ENCODE assay signal across 37 cellular contexts in the genomic region with DNA sequence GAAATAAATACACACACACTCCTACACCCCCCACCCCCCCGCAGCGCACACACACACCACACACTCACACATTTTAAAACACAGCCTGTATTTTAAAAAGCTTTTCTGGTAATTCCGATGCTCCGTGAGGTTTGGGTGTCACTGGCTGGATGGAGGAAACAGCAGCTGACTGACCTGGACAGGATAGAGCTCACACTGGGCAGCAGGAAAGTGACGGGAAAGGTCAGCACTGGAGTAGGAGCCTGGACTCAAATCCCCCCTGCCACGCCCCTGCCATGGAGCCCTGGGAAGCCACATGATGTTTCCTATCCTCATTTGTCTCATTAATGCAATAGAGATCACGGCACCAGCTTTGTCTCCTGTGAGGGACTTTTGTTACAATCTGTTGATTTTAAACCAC. TPM values are rescaled to one million over a fixed set of nuclear protein-coding genes. Genes with fewer than 3 reads are reported as not detected.
"Had no signal": no experiment of that assay in that cellular context is flagged by ENCODE, and none has a peak within 500 bp of the region (broad histone marks: within the 10 kb centered on the region; RNA-seq: fewer than 3 reads in every experiment).

No MANE protein-coding gene starts in this region.

- H3K4me1 ChIP-seq: ascending aorta had no signal

- H3K27ac Mint-ChIP-seq: activated B cell treated with CpG ODN at 0.5 μM for 24 hours; activated CD4-positive, alpha-beta memory T cell treated with anti-CD3 and anti-CD28 coated beads, Interleukin-2, amount 10 ng/mL, durations not matched to agents 7 days and 5 days; activated CD4-positive, alpha-beta T cell treated with anti-CD3 and anti-CD28 coated beads, Interleukin-2, amount 10 ng/mL, durations not matched to agents 7 days and 5 days; activated CD8-positive, alpha-beta memory T cell treated with anti-CD3 and anti-CD28 coated beads, Interleukin-2, amount 10 ng/mL, durations not matched to agents 7 days and 5 days; activated CD8-positive, alpha-beta T cell treated with anti-CD3 and anti-CD28 coated beads, Interleukin-2, amount 10 ng/mL, durations not matched to agents 7 days and 5 days; activated naive CD4-positive, alpha-beta T cell treated with anti-CD3 and anti-CD28 coated beads, Interleukin-2, amount 10 ng/mL, durations not matched to agents 7 days and 5 days; activated naive CD4-positive, alpha-beta T cell treated with anti-CD3 and anti-CD28 coated beads, Interleukin-2, amount 50 U/mL, for 24 hours; activated naive CD8-positive, alpha-beta T cell; activated naive CD8-positive, alpha-beta T cell treated with anti-CD3 and anti-CD28 coated beads, Interleukin-2, amount 10 ng/mL, durations not matched to agents 7 days and 5 days; activated naive CD8-positive, alpha-beta T cell treated with anti-CD3 and anti-CD28 coated beads, Interleukin-2, amount 50 U/mL, for 24 hours; activated T-cell treated with anti-CD3 and anti-CD28 coated beads, Interleukin-2, amount 50 U/mL, for 24 hours; activated T-helper 2 cell treated with anti-CD3 and anti-CD28 coated beads, Interferon-gamma antibody, Interleukin-2, Interleukin-4, amounts not matched to agents 10 μg/mL and 5 μg/mL and 100 μg/mL, durations not matched to agents 14 hours and 24 hours and 36 hours; T-helper 1 cell treated with Interleukin-12 subunit alpha and Interleukin-12 subunit beta and Interleukin-4 antibody, amounts not matched to agents 30 μg/mL and 1 μg/mL, for 36 hours; T-helper 2 cell treated with Interferon-gamma antibody and Interleukin-4, amounts not matched to agents 5 μg/mL and 100 μg/mL, for 36 hours had no signal

- ATAC-seq: activated CD8-positive, alpha-beta memory T cell treated with anti-CD3 and anti-CD28 coated beads, Interleukin-2, amount 10 ng/mL, durations not matched to agents 7 days and 5 days; activated CD8-positive, alpha-beta T cell treated with anti-CD3 and anti-CD28 coated beads, Interleukin-2, amount 10 ng/mL, durations not matched to agents 7 days and 5 days; activated naive CD8-positive, alpha-beta T cell treated with anti-CD3 and anti-CD28 coated beads, Interleukin-2, amount 50 U/mL, for 24 hours had no signal

- H3K9me3 ChIP-seq: ascending aorta had no signal

- FAIRE-seq: bronchial epithelial cell, TTC549 had no signal

- H3K36me3 ChIP-seq: ascending aorta, cardiac muscle cell had no signal

- H3K36me3 Mint-ChIP-seq: activated CD8-positive, alpha-beta memory T cell treated with anti-CD3 and anti-CD28 coated beads, Interleukin-2, amount 10 ng/mL, durations not matched to agents 7 days and 5 days; activated naive CD4-positive, alpha-beta T cell treated with anti-CD3 and anti-CD28 coated beads, Interleukin-2, amount 10 ng/mL, durations not matched to agents 7 days and 5 days; activated naive CD4-positive, alpha-beta T cell treated with anti-CD3 and anti-CD28 coated beads, Interleukin-2, amount 50 U/mL, for 24 hours; activated naive CD8-positive, alpha-beta T cell; activated naive CD8-positive, alpha-beta T cell treated with anti-CD3 and anti-CD28 coated beads, Interleukin-2, amount 10 ng/mL, durations not matched to agents 7 days and 5 days; brain had no signal

- H3K27me3 Mint-ChIP-seq: activated CD4-positive, alpha-beta memory T cell treated with anti-CD3 and anti-CD28 coated beads, Interleukin-2, amount 10 ng/mL, durations not matched to agents 7 days and 5 days; activated CD4-positive, alpha-beta T cell treated with anti-CD3 and anti-CD28 coated beads, Interleukin-2, amount 10 ng/mL, durations not matched to agents 7 days and 5 days; activated CD8-positive, alpha-beta memory T cell treated with anti-CD3 and anti-CD28 coated beads, Interleukin-2, amount 10 ng/mL, durations not matched to agents 7 days and 5 days; brain had no signal

- H3K4me1 Mint-ChIP-seq: activated B cell treated with CpG ODN at 0.5 μM for 24 hours; activated CD4-positive, alpha-beta memory T cell treated with anti-CD3 and anti-CD28 coated beads, Interleukin-2, amount 10 ng/mL, durations not matched to agents 7 days and 5 days; activated CD4-positive, alpha-beta T cell treated with anti-CD3 and anti-CD28 coated beads, Interleukin-2, amount 10 ng/mL, durations not matched to agents 7 days and 5 days; activated CD8-positive, alpha-beta memory T cell treated with anti-CD3 and anti-CD28 coated beads, Interleukin-2, amount 10 ng/mL, durations not matched to agents 7 days and 5 days; activated naive CD4-positive, alpha-beta T cell treated with anti-CD3 and anti-CD28 coated beads, Interleukin-2, amount 10 ng/mL, durations not matched to agents 7 days and 5 days; activated naive CD4-positive, alpha-beta T cell treated with anti-CD3 and anti-CD28 coated beads, Interleukin-2, amount 50 U/mL, for 24 hours; activated naive CD8-positive, alpha-beta T cell treated with anti-CD3 and anti-CD28 coated beads, Interleukin-2, amount 10 ng/mL, durations not matched to agents 7 days and 5 days; activated naive CD8-positive, alpha-beta T cell treated with anti-CD3 and anti-CD28 coated beads, Interleukin-2, amount 50 U/mL, for 24 hours; central memory CD8-positive, alpha-beta T cell had no signal

- H3K4me3 Mint-ChIP-seq: activated B cell treated with CpG ODN at 0.5 μM for 24 hours; activated CD4-positive, alpha-beta memory T cell treated with anti-CD3 and anti-CD28 coated beads, Interleukin-2, amount 10 ng/mL, durations not matched to agents 7 days and 5 days; activated CD4-positive, alpha-beta T cell treated with anti-CD3 and anti-CD28 coated beads, Interleukin-2, amount 10 ng/mL, durations not matched to agents 7 days and 5 days; activated CD8-positive, alpha-beta memory T cell treated with anti-CD3 and anti-CD28 coated beads, Interleukin-2, amount 10 ng/mL, durations not matched to agents 7 days and 5 days; activated CD8-positive, alpha-beta T cell treated with anti-CD3 and anti-CD28 coated beads, Interleukin-2, amount 10 ng/mL, durations not matched to agents 7 days and 5 days; activated naive CD4-positive, alpha-beta T cell treated with anti-CD3 and anti-CD28 coated beads, Interleukin-2, amount 10 ng/mL, durations not matched to agents 7 days and 5 days; activated naive CD4-positive, alpha-beta T cell treated with anti-CD3 and anti-CD28 coated beads, Interleukin-2, amount 50 U/mL, for 24 hours; activated naive CD8-positive, alpha-beta T cell; activated naive CD8-positive, alpha-beta T cell treated with anti-CD3 and anti-CD28 coated beads, Interleukin-2, amount 10 ng/mL, durations not matched to agents 7 days and 5 days; activated naive CD8-positive, alpha-beta T cell treated with anti-CD3 and anti-CD28 coated beads, Interleukin-2, amount 50 U/mL, for 24 hours; activated T-cell treated with anti-CD3 and anti-CD28 coated beads, Interleukin-2, amount 50 U/mL, for 24 hours; brain; central memory CD8-positive, alpha-beta T cell; T-helper 1 cell treated with Interleukin-12 subunit alpha and Interleukin-12 subunit beta and Interleukin-4 antibody, amounts not matched to agents 30 μg/mL and 1 μg/mL, for 36 hours; T-helper 2 cell treated with Interferon-gamma antibody and Interleukin-4, amounts not matched to agents 5 μg/mL and 100 μg/mL, for 36 hours had no signal

- H3K27me3 ChIP-seq: ascending aorta, cardiac muscle cell had no signal

- H3K4me3 ChIP-seq: ascending aorta, cardiac muscle cell had no signal

- H3K9me3 Mint-ChIP-seq: activated B cell treated with CpG ODN at 0.5 μM for 24 hours; activated CD4-positive, alpha-beta memory T cell treated with anti-CD3 and anti-CD28 coated beads, Interleukin-2, amount 10 ng/mL, durations not matched to agents 7 days and 5 days; activated CD4-positive, alpha-beta T cell treated with anti-CD3 and anti-CD28 coated beads, Interleukin-2, amount 10 ng/mL, durations not matched to agents 7 days and 5 days; activated naive CD4-positive, alpha-beta T cell treated with anti-CD3 and anti-CD28 coated beads, Interleukin-2, amount 10 ng/mL, durations not matched to agents 7 days and 5 days; activated naive CD4-positive, alpha-beta T cell treated with anti-CD3 and anti-CD28 coated beads, Interleukin-2, amount 50 U/mL, for 24 hours; activated naive CD8-positive, alpha-beta T cell treated with anti-CD3 and anti-CD28 coated beads, Interleukin-2, amount 10 ng/mL, durations not matched to agents 7 days and 5 days; activated naive CD8-positive, alpha-beta T cell treated with anti-CD3 and anti-CD28 coated beads, Interleukin-2, amount 50 U/mL, for 24 hours; activated T-cell treated with anti-CD3 and anti-CD28 coated beads, Interleukin-2, amount 50 U/mL, for 24 hours; activated T-helper 2 cell treated with anti-CD3 and anti-CD28 coated beads, Interferon-gamma antibody, Interleukin-2, Interleukin-4, amounts not matched to agents 10 μg/mL and 5 μg/mL and 100 μg/mL, durations not matched to agents 14 hours and 24 hours and 36 hours; brain; central memory CD8-positive, alpha-beta T cell; T-helper 1 cell treated with Interleukin-12 subunit alpha and Interleukin-12 subunit beta and Interleukin-4 antibody, amounts not matched to agents 30 μg/mL and 1 μg/mL, for 36 hours; T-helper 2 cell treated with Interferon-gamma antibody and Interleukin-4, amounts not matched to agents 5 μg/mL and 100 μg/mL, for 36 hours had no signal

- DNase-seq: activated B cell treated with CpG ODN at 0.5 μM for 24 hours; activated CD4-positive, alpha-beta memory T cell treated with anti-CD3 and anti-CD28 coated beads, Interleukin-2, amount 10 ng/mL, durations not matched to agents 7 days and 5 days; activated CD4-positive, alpha-beta T cell treated with anti-CD3 and anti-CD28 coated beads for 48 hours; activated CD4-positive, alpha-beta T cell treated with anti-CD3 and anti-CD28 coated beads, Interleukin-2, amount 10 ng/mL, durations not matched to agents 7 days and 5 days; activated CD4-positive, alpha-beta T cell treated with anti-CD3 and anti-CD28 coated beads, Interleukin-2, amount 50 U/mL, for 48 hours; activated CD4-positive, CD25-positive, alpha-beta regulatory T cell treated with anti-CD3 and anti-CD28 coated beads, Interleukin-2, amount 50 U/mL, for 72 hours; activated CD8-positive, alpha-beta memory T cell treated with anti-CD3 and anti-CD28 coated beads for 24 hours; activated CD8-positive, alpha-beta memory T cell treated with anti-CD3 and anti-CD28 coated beads, Interleukin-2, amount 10 ng/mL, durations not matched to agents 7 days and 5 days; activated CD8-positive, alpha-beta memory T cell treated with anti-CD3 and anti-CD28 coated beads, Interleukin-2, amount 50 U/mL, for 48 hours; activated CD8-positive, alpha-beta T cell treated with anti-CD3 and anti-CD28 coated beads, Interleukin-2, amount 10 ng/mL, durations not matched to agents 7 days and 5 days; activated effector memory CD4-positive, alpha-beta T cell treated with Interleukin-2 at 50 U/mL for 16 hours; activated gamma-delta T cell; activated naive CD4-positive, alpha-beta T cell treated with anti-CD3 and anti-CD28 coated beads, Interleukin-2, amount 10 ng/mL, durations not matched to agents 7 days and 5 days; activated naive CD4-positive, alpha-beta T cell treated with Interleukin-2 at 50 U/mL for 16 hours; activated naive CD8-positive, alpha-beta T cell treated with anti-CD3 and anti-CD28 coated beads, Interleukin-2, amount 10 ng/mL, durations not matched to agents 7 days and 5 days; activated naive CD8-positive, alpha-beta T cell treated with anti-CD3 and anti-CD28 coated beads, Interleukin-2, amount 50 U/mL, for 24 hours; activated T-cell treated with anti-CD3 and anti-CD28 coated beads, Interleukin-2, amount 50 U/mL, for 24 hours; activated T-cell treated with anti-CD3 and anti-CD28 coated beads, Interleukin-2, amount 50 U/mL, for 48 hours; amygdala; anterior cingulate cortex; caudate nucleus; cerebellar nuclear complex; T-helper 1 cell; T-helper 2 cell; T-helper 9 cell had no signal

- H3K27ac ChIP-seq: ascending aorta, cardiac muscle cell, VCaP had no signal

RNA-seq across cellular contexts. Expression of gene STARD13, which starts 49.3 kb away (rescaled TPM):
- total RNA-seq: activated CD8-positive, alpha-beta T cell treated with anti-CD3 and anti-CD28 coated beads, Interleukin-2, amount 10 ng/mL, durations not matched to agents 7 days and 5 days had no signal
